Comparison of ENCODE assay signal across 1 cellular context in the genomic region with DNA sequence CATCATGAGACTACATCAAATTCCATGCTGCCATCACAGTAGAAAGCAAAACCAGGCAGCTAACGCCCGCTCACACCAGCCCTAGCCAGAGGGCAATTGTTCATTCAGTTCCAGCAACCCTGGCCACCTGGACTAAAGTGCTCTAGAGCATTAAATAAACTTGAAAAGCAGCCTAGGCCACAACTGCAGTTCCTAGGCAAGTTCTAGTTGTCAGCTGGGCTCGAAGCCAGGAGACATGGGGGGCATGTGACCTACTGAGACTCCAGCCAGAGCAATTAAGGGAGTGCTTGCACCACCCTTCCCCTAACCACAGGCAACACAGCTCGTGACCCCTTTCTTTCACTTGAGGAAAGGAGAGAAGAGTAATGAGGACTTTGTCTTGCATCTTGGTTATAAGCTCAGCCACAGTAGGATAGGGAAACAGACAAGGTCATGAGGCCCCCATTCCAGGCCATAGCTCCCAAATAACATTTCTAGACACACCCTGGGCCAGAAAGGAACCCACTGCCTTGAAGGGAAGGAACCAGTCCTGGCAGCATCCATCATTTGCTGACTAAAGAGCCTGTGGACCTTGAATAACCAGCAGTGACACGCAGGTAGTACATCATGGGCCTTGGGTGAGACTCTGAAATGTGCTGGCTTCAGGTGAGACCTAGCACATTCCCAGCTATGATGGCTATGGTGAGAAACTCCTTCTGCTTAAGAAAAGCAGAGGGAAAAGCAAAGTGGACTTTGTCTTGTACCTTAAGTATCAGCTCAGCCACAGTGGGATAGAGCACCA.
TF ChIP-seq lines count a peak whose summit lies in the region.

No MANE protein-coding gene starts in this region.

TF ChIP-seq in GM23338, 12 proteins besides CTCF, POLR2A, EP300 and RAD21 (continued from another document):
- TF ChIP-seq, protein P1, sequence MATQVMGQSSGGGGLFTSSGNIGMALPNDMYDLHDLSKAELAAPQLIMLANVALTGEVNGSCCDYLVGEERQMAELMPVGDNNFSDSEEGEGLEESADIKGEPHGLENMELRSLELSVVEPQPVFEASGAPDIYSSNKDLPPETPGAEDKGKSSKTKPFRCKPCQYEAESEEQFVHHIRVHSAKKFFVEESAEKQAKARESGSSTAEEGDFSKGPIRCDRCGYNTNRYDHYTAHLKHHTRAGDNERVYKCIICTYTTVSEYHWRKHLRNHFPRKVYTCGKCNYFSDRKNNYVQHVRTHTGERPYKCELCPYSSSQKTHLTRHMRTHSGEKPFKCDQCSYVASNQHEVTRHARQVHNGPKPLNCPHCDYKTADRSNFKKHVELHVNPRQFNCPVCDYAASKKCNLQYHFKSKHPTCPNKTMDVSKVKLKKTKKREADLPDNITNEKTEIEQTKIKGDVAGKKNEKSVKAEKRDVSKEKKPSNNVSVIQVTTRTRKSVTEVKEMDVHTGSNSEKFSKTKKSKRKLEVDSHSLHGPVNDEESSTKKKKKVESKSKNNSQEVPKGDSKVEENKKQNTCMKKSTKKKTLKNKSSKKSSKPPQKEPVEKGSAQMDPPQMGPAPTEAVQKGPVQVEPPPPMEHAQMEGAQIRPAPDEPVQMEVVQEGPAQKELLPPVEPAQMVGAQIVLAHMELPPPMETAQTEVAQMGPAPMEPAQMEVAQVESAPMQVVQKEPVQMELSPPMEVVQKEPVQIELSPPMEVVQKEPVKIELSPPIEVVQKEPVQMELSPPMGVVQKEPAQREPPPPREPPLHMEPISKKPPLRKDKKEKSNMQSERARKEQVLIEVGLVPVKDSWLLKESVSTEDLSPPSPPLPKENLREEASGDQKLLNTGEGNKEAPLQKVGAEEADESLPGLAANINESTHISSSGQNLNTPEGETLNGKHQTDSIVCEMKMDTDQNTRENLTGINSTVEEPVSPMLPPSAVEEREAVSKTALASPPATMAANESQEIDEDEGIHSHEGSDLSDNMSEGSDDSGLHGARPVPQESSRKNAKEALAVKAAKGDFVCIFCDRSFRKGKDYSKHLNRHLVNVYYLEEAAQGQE (IDR thresholded peaks at IDR 0.05; ENCODE audit: unreplicated experiment), result no peak
- no peak for TF ChIP-seq ZNF331 (CRISPR knock-in tag; IDR thresholded peaks at IDR 0.05; ENCODE audit: low read depth)
- no peak for TF ChIP-seq EZH2phosphoT487 (IDR thresholded peaks at IDR 0.05; ENCODE audit: unreplicated experiment)
- TF ChIP-seq, protein P2, sequence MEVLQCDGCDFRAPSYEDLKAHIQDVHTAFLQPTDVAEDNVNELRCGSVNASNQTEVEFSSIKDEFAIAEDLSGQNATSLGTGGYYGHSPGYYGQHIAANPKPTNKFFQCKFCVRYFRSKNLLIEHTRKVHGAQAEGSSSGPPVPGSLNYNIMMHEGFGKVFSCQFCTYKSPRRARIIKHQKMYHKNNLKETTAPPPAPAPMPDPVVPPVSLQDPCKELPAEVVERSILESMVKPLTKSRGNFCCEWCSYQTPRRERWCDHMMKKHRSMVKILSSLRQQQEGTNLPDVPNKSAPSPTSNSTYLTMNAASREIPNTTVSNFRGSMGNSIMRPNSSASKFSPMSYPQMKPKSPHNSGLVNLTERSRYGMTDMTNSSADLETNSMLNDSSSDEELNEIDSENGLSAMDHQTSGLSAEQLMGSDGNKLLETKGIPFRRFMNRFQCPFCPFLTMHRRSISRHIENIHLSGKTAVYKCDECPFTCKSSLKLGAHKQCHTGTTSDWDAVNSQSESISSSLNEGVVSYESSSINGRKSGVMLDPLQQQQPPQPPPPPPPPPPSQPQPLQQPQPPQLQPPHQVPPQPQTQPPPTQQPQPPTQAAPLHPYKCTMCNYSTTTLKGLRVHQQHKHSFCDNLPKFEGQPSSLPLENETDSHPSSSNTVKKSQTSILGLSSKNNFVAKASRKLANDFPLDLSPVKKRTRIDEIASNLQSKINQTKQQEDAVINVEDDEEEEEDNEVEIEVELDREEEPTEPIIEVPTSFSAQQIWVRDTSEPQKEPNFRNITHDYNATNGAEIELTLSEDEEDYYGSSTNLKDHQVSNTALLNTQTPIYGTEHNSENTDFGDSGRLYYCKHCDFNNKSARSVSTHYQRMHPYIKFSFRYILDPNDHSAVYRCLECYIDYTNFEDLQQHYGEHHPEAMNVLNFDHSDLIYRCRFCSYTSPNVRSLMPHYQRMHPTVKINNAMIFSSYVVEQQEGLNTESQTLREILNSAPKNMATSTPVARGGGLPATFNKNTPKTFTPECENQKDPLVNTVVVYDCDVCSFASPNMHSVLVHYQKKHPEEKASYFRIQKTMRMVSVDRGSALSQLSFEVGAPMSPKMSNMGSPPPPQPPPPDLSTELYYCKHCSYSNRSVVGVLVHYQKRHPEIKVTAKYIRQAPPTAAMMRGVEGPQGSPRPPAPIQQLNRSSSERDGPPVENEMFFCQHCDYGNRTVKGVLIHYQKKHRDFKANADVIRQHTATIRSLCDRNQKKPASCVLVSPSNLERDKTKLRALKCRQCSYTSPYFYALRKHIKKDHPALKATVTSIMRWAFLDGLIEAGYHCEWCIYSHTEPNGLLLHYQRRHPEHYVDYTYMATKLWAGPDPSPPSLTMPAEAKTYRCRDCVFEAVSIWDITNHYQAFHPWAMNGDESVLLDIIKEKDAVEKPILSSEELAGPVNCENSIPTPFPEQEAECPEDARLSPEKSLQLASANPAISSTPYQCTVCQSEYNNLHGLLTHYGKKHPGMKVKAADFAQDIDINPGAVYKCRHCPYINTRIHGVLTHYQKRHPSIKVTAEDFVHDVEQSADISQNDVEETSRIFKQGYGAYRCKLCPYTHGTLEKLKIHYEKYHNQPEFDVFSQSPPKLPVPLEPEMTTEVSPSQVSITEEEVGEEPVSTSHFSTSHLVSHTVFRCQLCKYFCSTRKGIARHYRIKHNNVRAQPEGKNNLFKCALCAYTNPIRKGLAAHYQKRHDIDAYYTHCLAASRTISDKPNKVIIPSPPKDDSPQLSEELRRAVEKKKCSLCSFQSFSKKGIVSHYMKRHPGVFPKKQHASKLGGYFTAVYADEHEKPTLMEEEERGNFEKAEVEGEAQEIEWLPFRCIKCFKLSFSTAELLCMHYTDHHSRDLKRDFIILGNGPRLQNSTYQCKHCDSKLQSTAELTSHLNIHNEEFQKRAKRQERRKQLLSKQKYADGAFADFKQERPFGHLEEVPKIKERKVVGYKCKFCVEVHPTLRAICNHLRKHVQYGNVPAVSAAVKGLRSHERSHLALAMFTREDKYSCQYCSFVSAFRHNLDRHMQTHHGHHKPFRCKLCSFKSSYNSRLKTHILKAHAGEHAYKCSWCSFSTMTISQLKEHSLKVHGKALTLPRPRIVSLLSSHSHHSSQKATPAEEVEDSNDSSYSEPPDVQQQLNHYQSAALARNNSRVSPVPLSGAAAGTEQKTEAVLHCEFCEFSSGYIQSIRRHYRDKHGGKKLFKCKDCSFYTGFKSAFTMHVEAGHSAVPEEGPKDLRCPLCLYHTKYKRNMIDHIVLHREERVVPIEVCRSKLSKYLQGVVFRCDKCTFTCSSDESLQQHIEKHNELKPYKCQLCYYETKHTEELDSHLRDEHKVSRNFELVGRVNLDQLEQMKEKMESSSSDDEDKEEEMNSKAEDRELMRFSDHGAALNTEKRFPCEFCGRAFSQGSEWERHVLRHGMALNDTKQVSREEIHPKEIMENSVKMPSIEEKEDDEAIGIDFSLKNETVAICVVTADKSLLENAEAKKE (CRISPR knock-in tag; IDR thresholded peaks at IDR 0.05), result no peak
- TF ChIP-seq STAT1 (IDR thresholded peaks at IDR 0.05; ENCODE audit: unreplicated experiment), result no peak
- TF ChIP-seq NANOG (IDR thresholded peaks at IDR 0.05; ENCODE audit: borderline replicate concordance), result no peak
- TF ChIP-seq JUNB (IDR thresholded peaks at IDR 0.05; ENCODE audit: unreplicated experiment), result no peak
